1 cellular context compared by ENCODE assay signal in genomic region chr7:102292813-102293798, GRCh38.
TF ChIP-seq lines count a peak whose summit lies in the region.

No MANE protein-coding gene starts in this region.

TF ChIP-seq in H1, 55 proteins besides CTCF, POLR2A, EP300 and RAD21:
- TF ChIP-seq SIN3A (conservative IDR thresholded peaks at IDR 0.05 in 1 of 2, IDR thresholded peaks at IDR 0.05 in 1 of 2; ENCODE audit: low read depth in 1 of 2, low read length in 2 of 2) (0 out of 4 replicates have a peak, but pooled peaks of 1 of the 2 experiments have one; percentile 25), SIRT6 (IDR thresholded peaks at IDR 0.05; ENCODE audit: low read length) (no peak)
